ENCODE assay signal across 34 cellular contexts in genomic region chr16:824194-824593, GRCh38. TPM values are rescaled to one million over a fixed set of nuclear protein-coding genes. Genes with fewer than 3 reads are reported as not detected.
"Had no signal": no experiment of that assay in that cellular context is flagged by ENCODE, and none has a peak within 500 bp of the region (broad histone marks: within the 10 kb centered on the region; RNA-seq: fewer than 3 reads in every experiment).

No MANE protein-coding gene starts in this region.

- ATAC-seq: activated T-cell treated with anti-CD3 and anti-CD28 coated beads, Interleukin-2, amount 50 U/mL, for 72 hours; foreskin keratinocyte; gastrocnemius medialis; heart left ventricle had no signal

- H3K27ac ChIP-seq: ascending aorta, breast epithelium, cardiac muscle cell, colonic mucosa, esophagus muscularis mucosa, foreskin keratinocyte, gastrocnemius medialis, heart left ventricle had no signal

- H3K27me3 Mint-ChIP-seq: activated naive CD8-positive, alpha-beta T cell had no signal

- H3K9me3 ChIP-seq: ascending aorta, breast epithelium, colonic mucosa, esophagus muscularis mucosa, gastrocnemius medialis, heart left ventricle had no signal

- H3K36me3 Mint-ChIP-seq: activated naive CD8-positive, alpha-beta T cell; brain had no signal

- H3K27me3 ChIP-seq: cardiac muscle cell, colonic mucosa had no signal

- H3K9me3 Mint-ChIP-seq: activated CD4-positive, alpha-beta memory T cell treated with anti-CD3 and anti-CD28 coated beads, Interleukin-2, amount 10 ng/mL, durations not matched to agents 7 days and 5 days; activated CD4-positive, alpha-beta T cell treated with anti-CD3 and anti-CD28 coated beads, Interleukin-2, amount 10 ng/mL, durations not matched to agents 7 days and 5 days; activated T-cell treated with anti-CD3 and anti-CD28 coated beads, Interleukin-2, amount 50 U/mL, for 24 hours; activated T-cell treated with anti-CD3 and anti-CD28 coated beads, Interleukin-2, amount 50 U/mL, for 72 hours; endodermal cell had no signal

- H3K4me1 ChIP-seq: colonic mucosa, foreskin keratinocyte, gastrocnemius medialis, heart left ventricle had no signal

- DNase-seq: activated CD4-positive, alpha-beta memory T cell treated with anti-CD3 and anti-CD28 coated beads, Interleukin-2, amount 10 ng/mL, durations not matched to agents 7 days and 5 days; activated CD4-positive, alpha-beta T cell treated with anti-CD3 and anti-CD28 coated beads for 1 hour; activated CD4-positive, alpha-beta T cell treated with anti-CD3 and anti-CD28 coated beads for 4 hours; activated CD4-positive, alpha-beta T cell treated with anti-CD3 and anti-CD28 coated beads, Interleukin-2, amount 10 ng/mL, durations not matched to agents 7 days and 5 days; activated CD4-positive, alpha-beta T cell treated with anti-CD3 and anti-CD28 coated beads, Interleukin-2, amount 50 U/mL, for 4 hours; activated CD8-positive, alpha-beta memory T cell treated with anti-CD3 and anti-CD28 coated beads, Interleukin-2, amount 50 U/mL, for 48 hours; activated effector memory CD4-positive, alpha-beta T cell treated with Interleukin-2 at 50 U/mL for 16 hours; activated gamma-delta T cell treated with Interleukin-2 at 50 U/mL for 16 hours; activated naive CD4-positive, alpha-beta T cell treated with anti-CD3 and anti-CD28 coated beads, Interleukin-2, amount 50 U/mL, for 16 hours; activated naive CD4-positive, alpha-beta T cell treated with Interleukin-2 at 50 U/mL for 16 hours; activated T-cell treated with anti-CD3 and anti-CD28 coated beads for 4 hours; activated T-cell treated with anti-CD3 and anti-CD28 coated beads, Interleukin-2, amount 50 U/mL, for 24 hours; activated T-cell treated with anti-CD3 and anti-CD28 coated beads, Interleukin-2, amount 50 U/mL, for 72 hours; amygdala; central memory CD4-positive, alpha-beta T cell; cerebellar nuclear complex; colonic mucosa; effector memory CD4-positive, alpha-beta T cell; endodermal cell; erythroblast; foreskin keratinocyte; gastrocnemius medialis; glutamatergic neuron; heart left ventricle; T-helper 2 cell had no signal

- H3K27ac Mint-ChIP-seq: activated CD4-positive, alpha-beta memory T cell treated with anti-CD3 and anti-CD28 coated beads, Interleukin-2, amount 10 ng/mL, durations not matched to agents 7 days and 5 days; activated CD4-positive, alpha-beta T cell treated with anti-CD3 and anti-CD28 coated beads, Interleukin-2, amount 10 ng/mL, durations not matched to agents 7 days and 5 days; activated naive CD8-positive, alpha-beta T cell; activated T-cell treated with anti-CD3 and anti-CD28 coated beads, Interleukin-2, amount 50 U/mL, for 24 hours; activated T-cell treated with anti-CD3 and anti-CD28 coated beads, Interleukin-2, amount 50 U/mL, for 72 hours; endodermal cell had no signal

- H3K4me1 Mint-ChIP-seq: endodermal cell had no signal

- H3K4me3 ChIP-seq: ascending aorta, cardiac muscle cell, colonic mucosa, gastrocnemius medialis, heart left ventricle had no signal

- H3K4me3 Mint-ChIP-seq: activated CD4-positive, alpha-beta memory T cell treated with anti-CD3 and anti-CD28 coated beads, Interleukin-2, amount 10 ng/mL, durations not matched to agents 7 days and 5 days; activated CD4-positive, alpha-beta T cell treated with anti-CD3 and anti-CD28 coated beads, Interleukin-2, amount 10 ng/mL, durations not matched to agents 7 days and 5 days; activated naive CD8-positive, alpha-beta T cell; activated T-cell treated with anti-CD3 and anti-CD28 coated beads, Interleukin-2, amount 50 U/mL, for 24 hours; activated T-cell treated with anti-CD3 and anti-CD28 coated beads, Interleukin-2, amount 50 U/mL, for 72 hours; brain; endodermal cell had no signal

- H3K36me3 ChIP-seq: ascending aorta, breast epithelium, cardiac muscle cell, colonic mucosa, esophagus muscularis mucosa, gastrocnemius medialis, heart left ventricle had no signal

RNA-seq across cellular contexts. Expression of gene GNG13, which starts 23.7 kb away (rescaled TPM):
- total RNA-seq: activated CD4-positive, alpha-beta memory T cell treated with anti-CD3 and anti-CD28 coated beads, Interleukin-2, amount 10 ng/mL, durations not matched to agents 7 days and 5 days; activated CD4-positive, alpha-beta T cell treated with anti-CD3 and anti-CD28 coated beads, Interleukin-2, amount 10 ng/mL, durations not matched to agents 7 days and 5 days; activated T-cell treated with anti-CD3 and anti-CD28 coated beads, Interleukin-2, amount 50 U/mL, for 72 hours; ascending aorta; breast epithelium; cardiac muscle cell; dermis microvascular lymphatic vessel endothelial cell; endodermal cell; esophagus muscularis mucosa; foreskin keratinocyte; gastrocnemius medialis; heart left ventricle; T-helper 1 cell treated with Interleukin-12 subunit alpha and Interleukin-12 subunit beta and Interleukin-4 antibody, amounts not matched to agents 30 ng/mL and 1 ng/mL, for 36 hours had no signal
- polyA plus RNA-seq: adipose tissue, foreskin keratinocyte, heart left ventricle had no signal
